ENCODE assay signal across 1 cellular context in the genomic region with DNA sequence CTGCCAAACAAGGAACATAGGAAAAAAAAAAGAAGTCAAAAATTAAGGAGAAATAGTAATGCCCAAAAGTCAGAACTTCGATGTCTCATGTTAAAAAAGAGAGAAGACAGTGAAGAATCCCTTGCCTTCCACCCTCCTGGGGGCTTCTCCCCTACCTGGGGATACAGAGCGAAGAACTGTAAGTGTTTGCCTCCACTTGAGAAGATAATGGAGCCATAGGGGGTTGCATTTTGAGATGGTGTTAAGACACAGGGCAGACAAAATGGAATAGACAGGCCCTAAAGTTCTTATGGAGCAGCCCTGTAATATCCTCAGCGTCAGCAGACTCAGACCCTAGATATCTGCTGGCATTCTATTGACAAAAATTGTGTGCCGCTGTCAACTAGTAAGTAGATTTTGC.
TF ChIP-seq lines count a peak whose summit lies in the region.

No MANE protein-coding gene starts in this region.

TF ChIP-seq in WTC11, 78 proteins besides CTCF, POLR2A, EP300 and RAD21 (continued from another document):
- TF ChIP-seq, protein P1, sequence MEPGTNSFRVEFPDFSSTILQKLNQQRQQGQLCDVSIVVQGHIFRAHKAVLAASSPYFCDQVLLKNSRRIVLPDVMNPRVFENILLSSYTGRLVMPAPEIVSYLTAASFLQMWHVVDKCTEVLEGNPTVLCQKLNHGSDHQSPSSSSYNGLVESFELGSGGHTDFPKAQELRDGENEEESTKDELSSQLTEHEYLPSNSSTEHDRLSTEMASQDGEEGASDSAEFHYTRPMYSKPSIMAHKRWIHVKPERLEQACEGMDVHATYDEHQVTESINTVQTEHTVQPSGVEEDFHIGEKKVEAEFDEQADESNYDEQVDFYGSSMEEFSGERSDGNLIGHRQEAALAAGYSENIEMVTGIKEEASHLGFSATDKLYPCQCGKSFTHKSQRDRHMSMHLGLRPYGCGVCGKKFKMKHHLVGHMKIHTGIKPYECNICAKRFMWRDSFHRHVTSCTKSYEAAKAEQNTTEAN (CRISPR knock-in tag; IDR thresholded peaks at IDR 0.05), result no peak
- TF ChIP-seq ZNF138 (CRISPR knock-in tag; conservative IDR thresholded peaks at IDR 0.05) (no peak), SMAD3 (CRISPR knock-in tag; IDR thresholded peaks at IDR 0.05; ENCODE audit: borderline replicate concordance) (no peak), USF2 (CRISPR knock-in tag; IDR thresholded peaks at IDR 0.05) (no peak)
